In genomic region chr3:195897081-195897852, GRCh38 we compare ENCODE assay signal across 8 cellular contexts. TPM values are rescaled to one million over a fixed set of nuclear protein-coding genes. Genes with fewer than 3 reads are reported as not detected.
DNase-seq lines count a peak whose midpoint lies in the region; ATAC-seq and TF ChIP-seq lines count a peak whose summit lies in the region.

No MANE protein-coding gene starts in this region.

- no peak for ATAC-seq in GM21723 (IDR thresholded peaks at IDR 0.05; ENCODE audit: unreplicated experiment)

- peak; percentile 85 for DNase-seq in ELR (ENCODE audit: low read depth)
- DNase-seq in RPMI7951 (ENCODE audit: low read depth): peak; percentile 85
- peak; percentile 87 for DNase-seq in epithelial cell of esophagus (ENCODE audit: low read depth)
- DNase-seq in osteocyte (ENCODE audit: extremely low spot score, unreplicated experiment): no peak
- DNase-seq in RPMI8226: no peak
- no peak for DNase-seq in cerebellum (ENCODE audit: low spot score)
- DNase-seq in NCI-H1930 (lab: John Stamatoyannopoulos, UW): no peak

- no peaks in the 10 kb centered on the region for H3K36me3 Mint-ChIP-seq in osteocyte (ENCODE audit: unreplicated experiment)

- H3K4me1 Mint-ChIP-seq in osteocyte (ENCODE audit: unreplicated experiment): peaks cover 77% of the 10 kb centered on the region

- H3K4me3 ChIP-seq in epithelial cell of esophagus (ENCODE audit: low read length): no peak overlapping the region

- H3K27me3 Mint-ChIP-seq in osteocyte (ENCODE audit: unreplicated experiment): no peaks in the 10 kb centered on the region

- no peaks in the 10 kb centered on the region for H3K9me3 Mint-ChIP-seq in osteocyte (ENCODE audit: unreplicated experiment)

- H3K4me3 Mint-ChIP-seq in osteocyte (ENCODE audit: unreplicated experiment): peak overlapping the region; percentile 71

- peak overlapping the region; percentile 92 for H3K27ac Mint-ChIP-seq in osteocyte (ENCODE audit: unreplicated experiment)

- TF ChIP-seq CTCF in epithelial cell of esophagus (IDR thresholded peaks at IDR 0.05; ENCODE audit: insufficient read depth, low read depth, low read length, missing control alignments): no peak
- TF ChIP-seq CTCF in osteocyte (IDR thresholded peaks at IDR 0.05): no peak

RNA-seq across cellular contexts. Expression of gene TNK2, which starts 11.1 kb away (rescaled TPM):
- 7.1 and 8.7 TPM in 2 replicates for total RNA-seq in RPMI7951 (2014; rRNA removed; shearing (Covaris generic))
- total RNA-seq in osteocyte (42.9 and 54.2 TPM in 2 replicates), cerebellum (17.8 TPM)

Comparison
In these comparisons a context has a peak if more than half of its experiments do, and no peak if none do; other contexts are left out.
1. DNase-seq: peak in ELR (single experiment), RPMI7951 (single experiment) and epithelial cell of esophagus (single experiment); none in osteocyte (single experiment), RPMI8226 (single experiment), cerebellum (single experiment) and NCI-H1930 (0 of 2).